1 cellular context compared by ENCODE assay signal in the genomic region with DNA sequence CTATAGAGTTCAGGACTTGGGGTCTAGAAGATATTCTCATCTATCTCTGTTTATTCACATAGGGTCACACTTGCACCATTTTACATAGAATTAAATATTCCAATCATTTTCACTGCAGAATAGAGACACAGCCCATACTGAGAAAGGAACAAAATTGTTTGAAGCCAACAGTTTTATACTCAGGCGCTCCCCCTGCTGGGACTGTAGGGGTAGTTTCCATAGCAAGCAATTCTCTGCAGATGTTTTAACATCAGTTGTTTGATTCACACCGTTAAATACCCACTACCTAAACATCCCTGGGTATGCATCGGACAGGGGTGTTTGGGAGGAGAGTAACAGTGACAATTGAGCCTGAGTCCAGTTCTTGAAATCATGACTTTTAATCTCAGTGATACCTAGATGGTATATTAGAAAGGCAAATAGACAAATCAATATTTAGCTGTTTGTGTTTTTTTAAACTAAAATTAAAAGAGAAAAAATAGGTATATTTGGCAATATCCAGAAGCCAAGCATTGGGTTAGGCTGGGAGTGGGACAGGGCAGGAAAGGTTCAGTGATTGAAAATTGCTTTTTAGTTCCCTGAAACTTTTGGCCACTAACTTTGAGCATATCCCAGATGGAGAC.
TF ChIP-seq lines count a peak whose summit lies in the region.

No MANE protein-coding gene starts in this region.

TF ChIP-seq in IMR-90, 13 proteins besides CTCF, POLR2A, EP300 and RAD21:
- TF ChIP-seq FOS (IDR thresholded peaks at IDR 0.05; ENCODE audit: low read depth, low read length) (no peak), SMC3 (IDR thresholded peaks at IDR 0.05; ENCODE audit: low read depth, low read length) (peak; percentile 51), MXI1 (IDR thresholded peaks at IDR 0.05; ENCODE audit: borderline replicate concordance, low read depth, low read length) (no peak)
- TF ChIP-seq, protein P1, sequence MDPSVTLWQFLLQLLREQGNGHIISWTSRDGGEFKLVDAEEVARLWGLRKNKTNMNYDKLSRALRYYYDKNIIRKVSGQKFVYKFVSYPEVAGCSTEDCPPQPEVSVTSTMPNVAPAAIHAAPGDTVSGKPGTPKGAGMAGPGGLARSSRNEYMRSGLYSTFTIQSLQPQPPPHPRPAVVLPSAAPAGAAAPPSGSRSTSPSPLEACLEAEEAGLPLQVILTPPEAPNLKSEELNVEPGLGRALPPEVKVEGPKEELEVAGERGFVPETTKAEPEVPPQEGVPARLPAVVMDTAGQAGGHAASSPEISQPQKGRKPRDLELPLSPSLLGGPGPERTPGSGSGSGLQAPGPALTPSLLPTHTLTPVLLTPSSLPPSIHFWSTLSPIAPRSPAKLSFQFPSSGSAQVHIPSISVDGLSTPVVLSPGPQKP (IDR thresholded peaks at IDR 0.05; ENCODE audit: borderline replicate concordance, low read depth, low read length), result no peak
